Comparison of ENCODE assay signal across 8 cellular contexts in genomic region chr22:36330655-36331305, GRCh38. TPM values are rescaled to one million over a fixed set of nuclear protein-coding genes. Genes with fewer than 3 reads are reported as not detected.
A peak's percentile ranks its signal among the peaks of the same experiment; 100 is the strongest.
DNase-seq lines count a peak whose midpoint lies in the region; ATAC-seq and TF ChIP-seq lines count a peak whose summit lies in the region.

No MANE protein-coding gene starts in this region.

- H3K27ac ChIP-seq in GM23338 (ENCODE audit: low read depth) = peak overlapping the region; percentile 97
- H3K27ac ChIP-seq in SU-DHL-6 (ENCODE audit: low read depth, low read length) = peak overlapping the region; percentile 90
- peak overlapping the region; percentile 92 to 100 (median 98) for H3K27ac ChIP-seq in esophagus squamous epithelium
- peak overlapping the region; percentile 1 to 75 for H3K27ac ChIP-seq in ovary

- H3F3A ChIP-seq in GM23338 (replicated peaks; ENCODE audit: low read depth) (peaks cover 6% of the 10 kb centered on the region; the same call in 1 of the 2 replicates), SU-DHL-6 (ENCODE audit: insufficient read depth) (peaks cover 25% of the 10 kb centered on the region; the same call in 1 of the 2 replicates)

- H3K4me3 ChIP-seq in GM23338 (no peak overlapping the region), SU-DHL-6 (ENCODE audit: insufficient read depth, low read length, poor library complexity, severe bottlenecking) (no peak overlapping the region), esophagus squamous epithelium (peak overlapping the region in 2 of 4 donors; percentile 11 to 41), ovary (no peak overlapping the region)

- peaks cover 28% of the 10 kb centered on the region for H3K27me3 Mint-ChIP-seq in GM23338 (ENCODE audit: insufficient read depth, low read depth, poor library complexity)

- peaks cover 22% of the 10 kb centered on the region for H3K36me3 ChIP-seq in GM23338 (ENCODE audit: insufficient read depth)
- no peaks in the 10 kb centered on the region for H3K36me3 ChIP-seq in SU-DHL-6 (ENCODE audit: low read length)
- peaks cover 14 to 39% (median 35%) of the 10 kb centered on the region in 3 donors for H3K36me3 ChIP-seq in esophagus squamous epithelium
- no peaks in the 10 kb centered on the region for H3K36me3 ChIP-seq in ovary

- peak overlapping the region; percentile 99 for H3K27ac Mint-ChIP-seq in GM23338

- 1 to 7% methylated on average over 14 to 17 of the region's 20 CpGs for WGBS in esophagus squamous epithelium, 2 donors
- WGBS in ovary, 3 donors = 34 to 42% (median 36%) methylated on average over 20 of the region's 20 CpGs

- peaks cover 89% of the 10 kb centered on the region for H3K4me1 Mint-ChIP-seq in GM23338

- no peaks in the 10 kb centered on the region; the same call in 2 of the 3 replicates for H3K9me3 Mint-ChIP-seq in GM23338

- peaks cover 94% of the 10 kb centered on the region for H3K36me3 Mint-ChIP-seq in GM23338 (ENCODE audit: low read depth)

- DNase-seq in GM23338 (ENCODE audit: low spot score) = no peak
- DNase-seq in esophagus squamous epithelium (lab: John Stamatoyannopoulos, UW) = no peak
- no peak for DNase-seq in ovary
- DNase-seq in effector CD4-positive, alpha-beta T cell = no peak

- H2AFZ ChIP-seq in GM23338 (no peak overlapping the region), SU-DHL-6 (ENCODE audit: low read depth, low read length, severe bottlenecking) (no peak overlapping the region)

- H3K9me2 ChIP-seq in GM23338 (ENCODE audit: insufficient read depth) (no peaks in the 10 kb centered on the region), SU-DHL-6 (replicated peaks; ENCODE audit: insufficient read depth, low read length) (no peaks in the 10 kb centered on the region)

- H4K20me1 ChIP-seq in GM23338 (replicated peaks; ENCODE audit: insufficient read depth) (peaks cover 21% of the 10 kb centered on the region), SU-DHL-6 (ENCODE audit: low read depth, low read length) (no peaks in the 10 kb centered on the region)

- peak overlapping the region; percentile 50; the same call in 1 of the 3 replicates for H3K4me3 Mint-ChIP-seq in GM23338

- H3K9ac ChIP-seq in SU-DHL-6 (ENCODE audit: low read length) = peak overlapping the region; percentile 63

- peaks cover 37% of the 10 kb centered on the region for H3K4me1 ChIP-seq in GM23338 (ENCODE audit: insufficient read depth)
- H3K4me1 ChIP-seq in esophagus squamous epithelium = peaks cover 87 to 100% (median 94%) of the 10 kb centered on the region in 3 donors
- peaks cover 50% of the 10 kb centered on the region for H3K4me1 ChIP-seq in ovary (ENCODE audit: insufficient read depth)

- intact Hi-C loops in esophagus squamous epithelium (cut with DNase I) (loop anchor here (5.0 kb wide), 1 partner anchor 57 kb away; the partner anchor contains the start of gene MYH9), ovary (cut with DNase I) (loop anchor here in 1 of 4 donors (5.0 kb wide), 1 partner anchor 37 kb away; no protein-coding TSS in a partner anchor)

- TF ChIP-seq CTCF in GM23338 (conservative IDR thresholded peaks at IDR 0.05; ENCODE audit: low read depth in 2 of 2) (no peak), SU-DHL-6 (IDR thresholded peaks at IDR 0.05; ENCODE audit: insufficient read depth, low read length, poor library complexity, severe bottlenecking) (no peak), esophagus squamous epithelium (IDR thresholded peaks at IDR 0.05) (no peak), ovary (IDR thresholded peaks at IDR 0.05) (no peak)

- ATAC-seq in GM23338 = no peak
- no peak for ATAC-seq in GM18519 (IDR thresholded peaks at IDR 0.05; ENCODE audit: low FRiP score, unreplicated experiment)
- ATAC-seq in HG02678 (IDR thresholded peaks at IDR 0.05; ENCODE audit: unreplicated experiment) = no peak
- no peak for ATAC-seq in GM19463 (IDR thresholded peaks at IDR 0.05; ENCODE audit: unreplicated experiment)

- H3K27me3 ChIP-seq in GM23338 (ENCODE audit: insufficient read depth) (no peaks in the 10 kb centered on the region), SU-DHL-6 (ENCODE audit: low read length) (no peaks in the 10 kb centered on the region), esophagus squamous epithelium (no peaks in the 10 kb centered on the region), ovary (no peaks in the 10 kb centered on the region)

- no peaks in the 10 kb centered on the region for H3K9me3 ChIP-seq in SU-DHL-6 (ENCODE audit: insufficient read depth, low read length)
- H3K9me3 ChIP-seq in esophagus squamous epithelium = no peaks in the 10 kb centered on the region
- H3K9me3 ChIP-seq in ovary = no peaks in the 10 kb centered on the region

- no peak overlapping the region; the same call in 1 of the 2 replicates for H3K4me2 ChIP-seq in GM23338
- H3K4me2 ChIP-seq in SU-DHL-6 (ENCODE audit: low read depth, low read length, poor library complexity, severe bottlenecking) = peak overlapping the region; percentile 70

- H3K79me2 ChIP-seq in GM23338 (replicated peaks; ENCODE audit: insufficient read depth) = peaks cover 81% of the 10 kb centered on the region
- peaks cover 59% of the 10 kb centered on the region for H3K79me2 ChIP-seq in SU-DHL-6 (ENCODE audit: insufficient read depth, low read length)

- TF ChIP-seq EP300 in ovary (IDR thresholded peaks at IDR 0.05) = no peak

- TF ChIP-seq POLR2A in esophagus squamous epithelium (IDR thresholded peaks at IDR 0.05) (no peak), ovary (IDR thresholded peaks at IDR 0.05) (no peak)

TF ChIP-seq in GM23338, 12 proteins besides CTCF, POLR2A, EP300 and RAD21 (continues in another document):
- TF ChIP-seq EZH2 (IDR thresholded peaks at IDR 0.05; ENCODE audit: low read depth, unreplicated experiment) (no peak), STAT1 (IDR thresholded peaks at IDR 0.05; ENCODE audit: unreplicated experiment) (no peak), CREB1 (CRISPR knock-in tag; IDR thresholded peaks at IDR 0.05; ENCODE audit: low read depth) (no peak), JUNB (IDR thresholded peaks at IDR 0.05; ENCODE audit: unreplicated experiment) (no peak), ZNF331 (CRISPR knock-in tag; IDR thresholded peaks at IDR 0.05; ENCODE audit: low read depth) (no peak), REST (IDR thresholded peaks at IDR 0.05; ENCODE audit: unreplicated experiment) (no peak), NANOG (IDR thresholded peaks at IDR 0.05; ENCODE audit: borderline replicate concordance) (no peak), POLR2AphosphoS5 (IDR thresholded peaks at IDR 0.05; ENCODE audit: low read depth) (no peak), ETS1 (IDR thresholded peaks at IDR 0.05) (no peak)

RNA-seq across cellular contexts. Expression of gene MYH9, which starts 57.0 kb away (rescaled TPM):
- total RNA-seq in GM23338 (2014; rRNA removed; shearing (Covaris generic)) = 204 and 233 TPM in 2 replicates
- polyA plus RNA-seq in GM23338 (2016; fragmentation: Nextera tagmentation; extraction: Ambion mirVana) (55.4 and 58.4 TPM in 2 replicates), ovary (100 to 1,000 TPM; 196 to 530 TPM)
- total RNA-seq in esophagus squamous epithelium (100 to 1,000 TPM; 216 to 339 (median 246) TPM), ovary (100 to 1,000 TPM; 128 to 452 (median 348) TPM)

Comparison
In these comparisons a context has a peak if more than half of its experiments do, and no peak if none do; other contexts are left out.
1. H3K27ac ChIP-seq: peak in every context shown above with its lines; median percentile 98 in esophagus squamous epithelium; 97 in GM23338; 90 in SU-DHL-6; 38 in ovary.